8 cellular contexts compared by ENCODE assay signal in genomic region chr1:71081697-71082080, GRCh38. TPM values are rescaled to one million over a fixed set of nuclear protein-coding genes. Genes with fewer than 3 reads are reported as not detected.
DNase-seq lines count a peak whose midpoint lies in the region; ATAC-seq and TF ChIP-seq lines count a peak whose summit lies in the region.

No MANE protein-coding gene starts in this region.

- DNase-seq in A172 (ENCODE audit: low spot score) (peak; percentile 11), adipocyte (ENCODE audit: low read depth) (no peak), left kidney (ENCODE audit: low read depth, low spot score) (peak; percentile 42), suprapubic skin (ENCODE audit: low spot score in 2 of 2) (peak in 1 of 2 donors; percentile 59), GM10266 (ENCODE audit: extremely low spot score) (no peak), GDM1 (lab: John Stamatoyannopoulos, UW) (no peak)

- no peak overlapping the region for H3K9ac ChIP-seq in HUES64 (ENCODE audit: low read depth, low read length)
- peak overlapping the region; percentile 96 for H3K9ac ChIP-seq in adipocyte (ENCODE audit: low read length)

- H3K4me1 ChIP-seq in HUES64 (ENCODE audit: insufficient read depth, low read length) (peaks cover 8% of the 10 kb centered on the region), adipocyte (ENCODE audit: control insufficient read depth, insufficient read depth, low read length) (peaks cover 21% of the 10 kb centered on the region), suprapubic skin (peaks cover 27% of the 10 kb centered on the region)

- no peak for TF ChIP-seq POLR2A in suprapubic skin (IDR thresholded peaks at IDR 0.05)

- H3K27me3 ChIP-seq in HUES64 (ENCODE audit: insufficient read depth, low read length) (peaks cover 43% of the 10 kb centered on the region), adipocyte (replicated peaks; ENCODE audit: control insufficient read depth, insufficient read depth, low read length) (no peaks in the 10 kb centered on the region), suprapubic skin (peaks cover 3% of the 10 kb centered on the region)

- ATAC-seq in HG02759 (IDR thresholded peaks at IDR 0.05; ENCODE audit: unreplicated experiment): no peak

- H3K27ac ChIP-seq in HUES64 (ENCODE audit: low read depth, low read length) (no peak overlapping the region), suprapubic skin (no peak overlapping the region)

- H3K36me3 ChIP-seq in HUES64 (ENCODE audit: insufficient read depth, low read length) (peaks cover 24% of the 10 kb centered on the region), adipocyte (ENCODE audit: control insufficient read depth, insufficient read depth, low read length, severe bottlenecking) (peaks cover 18% of the 10 kb centered on the region), suprapubic skin (peaks cover 15% of the 10 kb centered on the region)

- TF ChIP-seq EP300 in suprapubic skin (IDR thresholded peaks at IDR 0.05): no peak

- TF ChIP-seq CTCF in suprapubic skin (IDR thresholded peaks at IDR 0.05): no peak
- TF ChIP-seq CTCF in GM10266 (IDR thresholded peaks at IDR 0.05; ENCODE audit: control insufficient read depth, insufficient read depth, low read depth, missing control alignments): no peak

- H3K4me3 ChIP-seq in HUES64 (ENCODE audit: low read length) (peak overlapping the region; percentile 90), adipocyte (ENCODE audit: low read length) (peak overlapping the region; percentile 92), suprapubic skin (peak overlapping the region; percentile 82)

- H3K9me3 ChIP-seq in HUES64 (ENCODE audit: insufficient read depth, low read depth, low read length) (no peaks in the 10 kb centered on the region; the same call in 1 of the 2 replicates), adipocyte (ENCODE audit: control insufficient read depth, low read length) (no peaks in the 10 kb centered on the region), suprapubic skin (no peaks in the 10 kb centered on the region)

- 92% methylated on average over 7 of the region's 7 CpGs for WGBS in HUES64
- 54% methylated on average over 7 of the region's 7 CpGs for WGBS in suprapubic skin

RNA-seq across cellular contexts. Expression of gene ZRANB2, which starts 0.9 kb away (rescaled TPM):
- 32.0 and 34.6 TPM in 2 replicates for total RNA-seq in A172 (2014; rRNA removed; shearing (Covaris generic))
- polyA plus RNA-seq in HUES64 (2013, experiment 1 of 2): 77.7 TPM
- polyA plus RNA-seq in HUES64 (2013, experiment 2 of 2): 74.1 TPM
- 100 to 1,000 TPM in 1 of 4 donors, 10 to 100 TPM in 3; 37.4 to 164 (median 49.0) TPM for total RNA-seq in suprapubic skin

RNA-seq across cellular contexts. Expression of gene PTGER3, which starts 34.1 kb away (rescaled TPM):
- total RNA-seq in A172 (2014; rRNA removed; shearing (Covaris generic)): not detected in 2 replicates
- 0.10 TPM for polyA plus RNA-seq in HUES64 (2013, experiment 1 of 2)
- polyA plus RNA-seq in HUES64 (2013, experiment 2 of 2): 0.06 TPM
- total RNA-seq in suprapubic skin: 10 to 100 TPM; 23.1 to 60.8 (median 48.8) TPM

Comparison
In these comparisons a context has a peak if more than half of its experiments do, and no peak if none do; other contexts are left out.
1. DNase-seq: peak in A172 (single experiment) and left kidney (single experiment); none in adipocyte (single experiment), GM10266 (single experiment) and GDM1 (single experiment).
2. RNA of gene PTGER3, which starts 34.1 kb away (total RNA-seq): 23.1 to 60.8 TPM in suprapubic skin; not detected in A172; every median in the first group is over 10 times any median in the second.
3. Peak in every context shown above with its lines, with median percentiles within 50 percentile points of each other: H3K4me3 ChIP-seq.